Comparison of ENCODE assay signal across 19 cellular contexts in genomic region chr2:171459498-171459897, GRCh38. TPM values are rescaled to one million over a fixed set of nuclear protein-coding genes. Genes with fewer than 3 reads are reported as not detected.
DNase-seq lines count a peak whose midpoint lies in the region; ATAC-seq, FAIRE-seq and TF ChIP-seq lines count a peak whose summit lies in the region.
"Had no signal": no experiment of that assay in that cellular context is flagged by ENCODE, and none has a peak within 500 bp of the region (broad histone marks: within the 10 kb centered on the region; RNA-seq: fewer than 3 reads in every experiment).

No MANE protein-coding gene starts in this region.

- no peak for TF ChIP-seq CTCF in pancreas (IDR thresholded peaks at IDR 0.05)

- ATAC-seq in T-helper 17 cell (no peak), pancreas (no peak), GM21529 (IDR thresholded peaks at IDR 0.05; ENCODE audit: unreplicated experiment) (no peak)

- peaks cover 0 to 5% (median 4%) of the 10 kb centered on the region in 3 donors for H3K36me3 ChIP-seq in pancreas
- H3K36me3 ChIP-seq: BE2C had no signal

- intact Hi-C loops in pancreas (cut with DNase I), result no loop called here

- no peaks in the 10 kb centered on the region for H3K4me1 ChIP-seq in pancreas
- H3K4me1 ChIP-seq: BE2C, HAP-1 had no signal

- no peaks in the 10 kb centered on the region for H3K4me1 Mint-ChIP-seq in T-helper 17 cell

- peaks cover 10% of the 10 kb centered on the region for H3K36me3 Mint-ChIP-seq in T-helper 17 cell (ENCODE audit: low read depth)

- H3K9me3 ChIP-seq in T-helper 17 cell (ENCODE audit: control insufficient read depth, low read length, poor library complexity, severe bottlenecking) (no peaks in the 10 kb centered on the region), pancreas (no peaks in the 10 kb centered on the region)
- H3K9me3 ChIP-seq: BE2C, HAP-1 had no signal

- H3K4me3 Mint-ChIP-seq in T-helper 17 cell, result no peak overlapping the region
- H3K4me3 Mint-ChIP-seq: CD4-positive, CD25-positive, alpha-beta regulatory T cell; CD8-positive, alpha-beta memory T cell had no signal

- no peak overlapping the region for H3K27ac ChIP-seq in pancreas
- H3K27ac ChIP-seq: HL-60 had no signal

- no peaks in the 10 kb centered on the region for H3K27me3 Mint-ChIP-seq in T-helper 17 cell
- H3K27me3 Mint-ChIP-seq: CD4-positive, CD25-positive, alpha-beta regulatory T cell; CD8-positive, alpha-beta memory T cell had no signal

- DNase-seq in T-helper 17 cell, result no peak
- no peak for DNase-seq in frontal cortex (ENCODE audit: low spot score in 2 of 2)
- DNase-seq in pancreas, result no peak
- DNase-seq in mesenteric fat pad (ENCODE audit: low spot score), result no peak
- no peak for DNase-seq in G401 (ENCODE audit: low spot score)
- DNase-seq: ACHN; BE2C; C1 segment of cervical spinal cord; CD4-positive, CD25-positive, alpha-beta regulatory T cell; CD8-positive, alpha-beta memory T cell; COR-L47; GF-D8; IMR-90; KBM-7 had no signal

- in situ Hi-C loops in G401 (cut with HindIII; ENCODE audit: low sequenced_read_pairs), result no loop called here

- FAIRE-seq in G401.6 (lab: Jason Lieb, UNC), result peak; percentile 72
- peak; percentile 85 for FAIRE-seq in frontal cortex (lab: Jason Lieb, UNC)
- FAIRE-seq in pancreas (lab: Jason Lieb, UNC), result peak; percentile 73
- FAIRE-seq: D721Med had no signal

- no peaks in the 10 kb centered on the region for H3K27me3 ChIP-seq in pancreas
- H3K27me3 ChIP-seq: BE2C had no signal

- no peak overlapping the region for H3K4me3 ChIP-seq in pancreas
- H3K4me3 ChIP-seq: HAP-1 had no signal

- H3K27ac Mint-ChIP-seq in T-helper 17 cell, result peak overlapping the region; percentile 8
- H3K27ac Mint-ChIP-seq: CD4-positive, CD25-positive, alpha-beta regulatory T cell had no signal

RNA-seq across cellular contexts. Expression of gene DCAF17, which starts 25.5 kb away (rescaled TPM):
- 10 to 100 TPM; 17.3 to 17.5 TPM for total RNA-seq in T-helper 17 cell
- total RNA-seq in frontal cortex, result 70.5 TPM
- 10 to 100 TPM in 1 of 6 donors, 1 to 10 TPM in 5; 4.5 to 10.4 (median 6.9) TPM for total RNA-seq in pancreas
- 1 to 10 TPM; 2.9 to 3.7 TPM for polyA plus RNA-seq in pancreas
- 10.9 TPM for total RNA-seq in mesenteric fat pad
- 13.9 and 14.0 TPM in 2 replicates for total RNA-seq in G401 (2014; rRNA removed; shearing (Covaris generic))

RNA-seq across cellular contexts. Expression of gene METTL8, which starts 25.7 kb away (rescaled TPM):
- total RNA-seq in T-helper 17 cell, result 10 to 100 TPM; 18.5 to 23.3 TPM
- 23.2 TPM for total RNA-seq in frontal cortex
- total RNA-seq in pancreas, result 1 to 10 TPM; 4.3 to 9.0 (median 6.3) TPM
- polyA plus RNA-seq in pancreas, result 1 to 10 TPM; 2.2 to 2.6 TPM
- 27.1 TPM for total RNA-seq in mesenteric fat pad
- total RNA-seq in G401 (2014; rRNA removed; shearing (Covaris generic)), result 58.3 and 86.2 TPM in 2 replicates
